26 cellular contexts compared by ENCODE assay signal in genomic region chr4:89266128-89266527, GRCh38. TPM values are rescaled to one million over a fixed set of nuclear protein-coding genes. Genes with fewer than 3 reads are reported as not detected.
DNase-seq lines count a peak whose midpoint lies in the region; ATAC-seq and TF ChIP-seq lines count a peak whose summit lies in the region.
"Had no signal": no experiment of that assay in that cellular context is flagged by ENCODE, and none has a peak within 500 bp of the region (broad histone marks: within the 10 kb centered on the region; RNA-seq: fewer than 3 reads in every experiment).

No MANE protein-coding gene starts in this region.

- H3K9me3 ChIP-seq in right atrium auricular region, result no peaks in the 10 kb centered on the region
- no peaks in the 10 kb centered on the region for H3K9me3 ChIP-seq in aorta (ENCODE audit: control insufficient read depth, low read length)

- peaks cover 57% of the 10 kb centered on the region for H3K4me1 Mint-ChIP-seq in activated T-helper 17 cell treated with anti-CD3 and anti-CD28 coated beads, Interleukin-2, amount 50 U/mL, for 72 hours

- peaks cover 18% of the 10 kb centered on the region for H3K36me3 Mint-ChIP-seq in activated T-helper 17 cell treated with anti-CD3 and anti-CD28 coated beads, Interleukin-2, amount 50 U/mL, for 72 hours (ENCODE audit: low read depth)

- DNase-seq in Right ventricle myocardium superior, result peak; percentile 44
- DNase-seq in right atrium auricular region (ENCODE audit: low spot score), result no peak
- DNase-seq in foreskin melanocyte, result peak; percentile 67
- DNase-seq in aorta, result no peak
- DNase-seq: 8988T; Calu3; CD8-positive, alpha-beta T cell; DMS153; GM23248; H9; HFFc6; KBM-7; NCI-H1092; NCI-H1436; NCI-H1930; NCI-H2227 treated with DMSO at 0.1 percent for 48 hours; NCI-H510A; NCI-H748 treated with DMSO at 0.1 percent for 48 hours; PC-9; RPMI8226; SIG-M5 had no signal

- no peak overlapping the region for H3K4me3 ChIP-seq in right atrium auricular region
- H3K4me3 ChIP-seq in aorta (ENCODE audit: low read length in 2 of 2), result no peak overlapping the region
- H3K4me3 ChIP-seq: BLaER1 treated with 17β-estradiol and CSF1 and Interleukin-3, amounts not matched to agents 10 nM and 100 nM; GM23248; PC-9 had no signal

- intact Hi-C loops in Right ventricle myocardium superior (cut with DNase I), result no loop called here
- intact Hi-C loops in aorta (cut with DNase I), result no loop called here

- ATAC-seq in Right ventricle myocardium superior (ENCODE audit: poor library complexity), result peak; percentile 60
- no peak for ATAC-seq in activated T-helper 17 cell treated with anti-CD3 and anti-CD28 coated beads, Interleukin-2, amount 50 U/mL, for 72 hours (replicated peaks)
- ATAC-seq in HG03457 (IDR thresholded peaks at IDR 0.05; ENCODE audit: unreplicated experiment), result no peak
- ATAC-seq in HG02973 (IDR thresholded peaks at IDR 0.05; ENCODE audit: unreplicated experiment), result no peak
- no peak for ATAC-seq in aorta (ENCODE audit: low FRiP score)
- ATAC-seq: CD8-positive, alpha-beta T cell had no signal

- no peaks in the 10 kb centered on the region for H3K27me3 ChIP-seq in right atrium auricular region
- H3K27me3 ChIP-seq in aorta (ENCODE audit: control insufficient read depth in 1 of 2, insufficient read depth in 2 of 2, low read length in 1 of 2), result peaks cover 0 to 2% of the 10 kb centered on the region in 2 donors
- H3K27me3 ChIP-seq: BLaER1 treated with 17β-estradiol and CSF1 and Interleukin-3, amounts not matched to agents 10 nM and 100 nM had no signal

- H3K4me1 ChIP-seq in right atrium auricular region, result peaks cover 0 to 18% of the 10 kb centered on the region in 2 donors
- H3K4me1 ChIP-seq in aorta (ENCODE audit: control insufficient read depth in 1 of 2, insufficient read depth in 2 of 2, low read length in 2 of 2), result no peaks in the 10 kb centered on the region

- no peak overlapping the region for H3K4me3 Mint-ChIP-seq in activated T-helper 17 cell treated with anti-CD3 and anti-CD28 coated beads, Interleukin-2, amount 50 U/mL, for 72 hours
- H3K4me3 Mint-ChIP-seq: CD8-positive, alpha-beta T cell; H9; HFFc6 had no signal

- no peak for TF ChIP-seq CTCF in right atrium auricular region (IDR thresholded peaks at IDR 0.05)

- H3K27ac Mint-ChIP-seq in activated T-helper 17 cell treated with anti-CD3 and anti-CD28 coated beads, Interleukin-2, amount 50 U/mL, for 72 hours, result peak overlapping the region; percentile 64
- H3K27ac Mint-ChIP-seq: CD8-positive, alpha-beta T cell; H9; HFFc6 had no signal

- H3K36me3 ChIP-seq in right atrium auricular region (no peaks in the 10 kb centered on the region), aorta (ENCODE audit: control insufficient read depth in 1 of 2, insufficient read depth in 2 of 2, low read length in 1 of 2) (no peaks in the 10 kb centered on the region)

- H3K9me3 Mint-ChIP-seq in activated T-helper 17 cell treated with anti-CD3 and anti-CD28 coated beads, Interleukin-2, amount 50 U/mL, for 72 hours, result no peaks in the 10 kb centered on the region
- H3K9me3 Mint-ChIP-seq: CD8-positive, alpha-beta T cell; H9; HFFc6 had no signal

- no peaks in the 10 kb centered on the region for H3K27me3 Mint-ChIP-seq in activated T-helper 17 cell treated with anti-CD3 and anti-CD28 coated beads, Interleukin-2, amount 50 U/mL, for 72 hours

- H3K27ac ChIP-seq in right atrium auricular region, result peak overlapping the region in 1 of 2 donors; percentile 63
- no peak overlapping the region for H3K27ac ChIP-seq in aorta (ENCODE audit: low read depth in 1 of 2, low read length in 2 of 2)
- H3K27ac ChIP-seq: BLaER1 treated with 17β-estradiol and CSF1 and Interleukin-3, amounts not matched to agents 10 nM and 100 nM; GM23248; HL-60; PC-9 had no signal

- WGBS in aorta, 2 donors, result 66 to 68% methylated on average over 1 of the region's 1 CpG

RNA-seq across cellular contexts. Expression of gene GPRIN3, which starts 41.5 kb away (rescaled TPM):
- total RNA-seq in Right ventricle myocardium superior (6.2 TPM), right atrium auricular region (1 to 10 TPM; 5.2 to 7.8 TPM), aorta (1 to 10 TPM; 6.3 to 9.8 TPM)
- 10 to 100 TPM; 43.5 to 69.7 TPM for total RNA-seq in activated T-helper 17 cell treated with anti-CD3 and anti-CD28 coated beads, Interleukin-2, amount 50 U/mL, for 72 hours
- 1 to 10 TPM in 1 of 2 donors, under 1 TPM in 1; 0.08 to 1.6 TPM for polyA plus RNA-seq in aorta
- total RNA-seq: GM23248 had no signal

Comparison
In these comparisons a context has a peak if more than half of its experiments do, and no peak if none do; other contexts are left out.
1. DNase-seq: peak in Right ventricle myocardium superior (single experiment) and foreskin melanocyte (single experiment); none in right atrium auricular region (single experiment) and aorta (0 of 2).